ENCODE assay signal across 8 cellular contexts in genomic region chr11:64801591-64802369, GRCh38. TPM values are rescaled to one million over a fixed set of nuclear protein-coding genes. Genes with fewer than 3 reads are reported as not detected.
A peak's percentile ranks its signal among the peaks of the same experiment; 100 is the strongest.
DNase-seq lines count a peak whose midpoint lies in the region; ATAC-seq and TF ChIP-seq lines count a peak whose summit lies in the region.
"Had no signal": no experiment of that assay in that cellular context is flagged by ENCODE, and none has a peak within 500 bp of the region (broad histone marks: within the 10 kb centered on the region; RNA-seq: fewer than 3 reads in every experiment).

No MANE protein-coding gene starts in this region.

- H3K36me3 Mint-ChIP-seq in stimulated activated naive B cell treated with anti-CD40 and anti-IgM and Interleukin-4, amounts not matched to agents 10 μg/mL and 1 μg/mL and 100 μg/mL, for 72 hours = peaks cover 46 to 52% of the 10 kb centered on the region in 2 donors

- 37% methylated on average over 13 of the region's 13 CpGs for WGBS in right cardiac atrium

- peak overlapping the region; percentile 94 for H3K27ac ChIP-seq in VCaP
- peak overlapping the region; percentile 5 for H3K27ac ChIP-seq in right cardiac atrium (ENCODE audit: low read length)
- H3K27ac ChIP-seq: epithelial cell of prostate had no signal

- DNase-seq in HAP-1 (ENCODE audit: low spot score in 2 of 2) (no peak), right cardiac atrium (peak in 2 of 3 donors; percentile 65 to 73), NCI-H2171 treated with DMSO at 0.1 percent for 48 hours (lab: John Stamatoyannopoulos, UW) (no peak), EL (no peak)
- DNase-seq in stimulated activated naive B cell treated with anti-CD40 and anti-IgM and Interleukin-4, amounts not matched to agents 10 μg/mL and 1 μg/mL and 100 μg/mL, for 72 hours = no peak

- H3K4me1 Mint-ChIP-seq in stimulated activated naive B cell treated with anti-CD40 and anti-IgM and Interleukin-4, amounts not matched to agents 10 μg/mL and 1 μg/mL and 100 μg/mL, for 72 hours = peaks cover 43 to 55% of the 10 kb centered on the region in 2 donors

- peak overlapping the region; percentile 90 for H3K27ac Mint-ChIP-seq in stimulated activated naive B cell treated with anti-CD40 and anti-IgM and Interleukin-4, amounts not matched to agents 10 μg/mL and 1 μg/mL and 100 μg/mL, for 72 hours

- H3K4me3 ChIP-seq in HAP-1 (peak overlapping the region; percentile 34), right cardiac atrium (ENCODE audit: low read length) (peak overlapping the region; percentile 73)

- H3K9me3 ChIP-seq in HAP-1 (no peaks in the 10 kb centered on the region), right cardiac atrium (ENCODE audit: control insufficient read depth, low read length) (no peaks in the 10 kb centered on the region)

- H3K9me3 Mint-ChIP-seq in stimulated activated naive B cell treated with anti-CD40 and anti-IgM and Interleukin-4, amounts not matched to agents 10 μg/mL and 1 μg/mL and 100 μg/mL, for 72 hours = no peaks in the 10 kb centered on the region

- H3K27me3 ChIP-seq in HAP-1 (ENCODE audit: low read depth) (no peaks in the 10 kb centered on the region), right cardiac atrium (ENCODE audit: control insufficient read depth, insufficient read depth) (no peaks in the 10 kb centered on the region)

- H3K36me3 ChIP-seq in HAP-1 (replicated peaks) = peaks cover 22% of the 10 kb centered on the region

- intact Hi-C loops in right cardiac atrium (cut with DNase I) = no loop called here

- peaks cover 8% of the 10 kb centered on the region for H3K4me1 ChIP-seq in HAP-1
- peaks cover 3% of the 10 kb centered on the region for H3K4me1 ChIP-seq in right cardiac atrium (ENCODE audit: control insufficient read depth, insufficient read depth, low read length)

- TF ChIP-seq CTCF in VCaP (conservative IDR thresholded peaks at IDR 0.05) = no peak

- no peaks in the 10 kb centered on the region for H3K27me3 Mint-ChIP-seq in stimulated activated naive B cell treated with anti-CD40 and anti-IgM and Interleukin-4, amounts not matched to agents 10 μg/mL and 1 μg/mL and 100 μg/mL, for 72 hours

- ATAC-seq in right cardiac atrium (peak in 1 of 2 donors; percentile 18), GM21825 (IDR thresholded peaks at IDR 0.05; ENCODE audit: unreplicated experiment) (no peak)
- no peak for ATAC-seq in stimulated activated naive B cell treated with anti-CD40 and anti-IgM and Interleukin-4, amounts not matched to agents 10 μg/mL and 1 μg/mL and 100 μg/mL, for 72 hours (replicated peaks)

- in situ Hi-C loops in HAP-1 (cut with MboI; ENCODE audit: low sequenced_read_pairs) = no loop called here

- peak overlapping the region; percentile 83 to 87 for H3K4me3 Mint-ChIP-seq in stimulated activated naive B cell treated with anti-CD40 and anti-IgM and Interleukin-4, amounts not matched to agents 10 μg/mL and 1 μg/mL and 100 μg/mL, for 72 hours

RNA-seq across cellular contexts. Expression of gene MAP4K2, which starts 1.2 kb away (rescaled TPM):
- total RNA-seq in right cardiac atrium = 10 to 100 TPM in 3 of 4 donors, 1 to 10 TPM in 1; 8.7 to 11.7 (median 11.0) TPM
- polyA plus RNA-seq in right cardiac atrium = 11.0 TPM

RNA-seq across cellular contexts. Expression of gene MEN1, which starts 8.6 kb away (rescaled TPM):
- 10 to 100 TPM in 2 of 4 donors, 1 to 10 TPM in 2; 9.6 to 11.7 (median 10.1) TPM for total RNA-seq in right cardiac atrium
- polyA plus RNA-seq in right cardiac atrium = 10.1 TPM

RNA-seq across cellular contexts. Expression of gene SF1, which starts 23.4 kb away (rescaled TPM):
- 100 to 1,000 TPM; 188 to 203 (median 197) TPM for total RNA-seq in right cardiac atrium
- polyA plus RNA-seq in right cardiac atrium = 72.8 TPM

RNA-seq across cellular contexts. Expression of gene PYGM, which starts 42.0 kb away (rescaled TPM):
- total RNA-seq in right cardiac atrium = 10 to 100 TPM; 38.5 to 71.5 (median 57.9) TPM
- 50.2 TPM for polyA plus RNA-seq in right cardiac atrium

RNA-seq across cellular contexts. Expression of gene CDC42BPG, which starts 42.7 kb away (rescaled TPM):
- total RNA-seq in right cardiac atrium = 1 to 10 TPM in 1 of 4 donors, under 1 TPM in 3; 0.39 to 2.3 (median 0.78) TPM
- polyA plus RNA-seq in right cardiac atrium = 0.36 TPM

Comparison
In these comparisons a context has a peak if more than half of its experiments do, and no peak if none do; other contexts are left out.
1. DNase-seq: peak in right cardiac atrium (2 of 3); none in HAP-1 (0 of 2), stimulated activated naive B cell treated with anti-CD40 and anti-IgM and Interleukin-4, amounts not matched to agents 10 μg/mL and 1 μg/mL and 100 μg/mL, for 72 hours (single experiment), NCI-H2171 treated with DMSO at 0.1 percent for 48 hours (single experiment) and EL (single experiment).